In the genomic region with DNA sequence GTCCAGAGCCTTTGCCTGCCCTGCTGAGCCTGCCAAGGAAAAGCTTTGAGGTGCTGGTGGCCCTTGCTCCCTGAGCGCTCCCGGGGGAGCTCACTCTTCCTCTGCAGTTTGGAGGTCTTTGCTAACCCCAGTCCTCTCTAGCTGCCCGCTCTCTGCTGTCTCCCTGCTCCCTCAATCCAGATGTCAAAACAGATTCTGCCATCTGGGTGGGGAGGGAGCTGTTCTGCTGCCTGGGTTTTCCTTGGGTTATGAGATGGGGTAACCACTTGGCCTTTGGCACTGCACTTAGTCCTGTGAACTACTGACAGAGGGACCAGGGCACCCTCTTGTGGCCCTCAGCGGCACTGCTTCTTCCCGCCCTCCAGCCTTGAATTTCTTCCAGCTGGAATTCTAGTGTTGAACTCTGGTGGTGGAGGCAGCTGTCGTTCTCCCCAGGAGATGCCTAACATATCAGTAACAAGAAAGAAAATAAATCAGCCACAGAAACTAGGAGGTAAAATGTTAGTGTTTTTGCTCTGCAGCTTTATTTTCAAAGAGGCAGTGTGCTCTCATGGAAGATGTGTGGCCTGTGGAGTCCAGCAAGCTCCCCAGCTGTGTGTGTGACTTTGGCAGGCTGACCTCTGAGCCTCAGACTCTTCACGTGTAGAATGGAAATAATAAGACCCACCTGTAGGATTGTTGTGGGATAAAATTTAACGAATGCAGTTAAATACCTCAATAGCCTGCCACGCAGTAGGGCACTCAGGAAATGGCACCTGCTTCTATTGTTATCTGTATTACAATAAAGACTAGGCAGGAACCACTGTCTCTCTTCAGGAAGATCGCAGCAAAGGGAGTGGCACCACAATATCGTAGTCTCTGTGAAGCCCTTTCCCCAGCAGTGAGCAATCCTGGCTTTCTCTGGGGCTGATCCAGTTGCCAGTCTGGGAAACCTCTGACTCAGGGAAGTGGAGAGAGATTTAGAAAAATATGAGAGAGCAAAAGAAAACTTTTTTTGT, we compare ENCODE assay signal across 9 cellular contexts. TPM values are rescaled to one million over a fixed set of nuclear protein-coding genes. Genes with fewer than 3 reads are reported as not detected.
DNase-seq lines count a peak whose midpoint lies in the region; ATAC-seq and TF ChIP-seq lines count a peak whose summit lies in the region.
"Had no signal": no experiment of that assay in that cellular context is flagged by ENCODE, and none has a peak within 500 bp of the region (broad histone marks: within the 10 kb centered on the region; RNA-seq: fewer than 3 reads in every experiment).

No MANE protein-coding gene starts in this region.

- H3K4me1 ChIP-seq in left ventricle myocardium inferior, result peaks cover 28% of the 10 kb centered on the region

- peak overlapping the region; percentile 53 for H3K27ac ChIP-seq in angular gyrus (ENCODE audit: low read depth, low read length)
- peak overlapping the region; percentile 20 for H3K27ac ChIP-seq in left ventricle myocardium inferior (replicated peaks)

- DNase-seq in A172 (ENCODE audit: low spot score) (peak; percentile 81), NAMALWA (ENCODE audit: low spot score) (peak; percentile 68), left ventricle myocardium inferior (peak; percentile 81), renal cortical epithelial cell (ENCODE audit: low read depth) (peak; percentile 64)

- no peaks in the 10 kb centered on the region for H3K27me3 ChIP-seq in left ventricle myocardium inferior (ENCODE audit: low read depth)

- peak; percentile 94 for TF ChIP-seq CTCF in GM12874 (IDR thresholded peaks at IDR 0.05; ENCODE audit: insufficient read depth, low read depth, low read length)
- peak; percentile 98 for TF ChIP-seq CTCF in left ventricle myocardium inferior (IDR thresholded peaks at IDR 0.05; ENCODE audit: borderline replicate concordance)

- ATAC-seq in SK-N-SH treated with all-trans-retinoic acid at 6 μM for 48 hours, result peak; percentile 88
- ATAC-seq in GM19455 (IDR thresholded peaks at IDR 0.05; ENCODE audit: unreplicated experiment), result no peak

- intact Hi-C loops in left ventricle myocardium inferior (cut with micrococcal nuclease), result loop anchor here (2.0 kb wide), 1 partner anchor 264 kb away; no protein-coding TSS in a partner anchor

- no peaks in the 10 kb centered on the region for H3K9me3 ChIP-seq in left ventricle myocardium inferior (replicated peaks)

- H3K36me3 ChIP-seq in left ventricle myocardium inferior, result peaks cover 5% of the 10 kb centered on the region

- H3K4me3 ChIP-seq in left ventricle myocardium inferior, result no peak overlapping the region
- H3K4me3 ChIP-seq: skin epidermis had no signal

TF ChIP-seq in SK-N-SH treated with all-trans-retinoic acid at 6 μM for 48 hours, 23 proteins besides CTCF, POLR2A, EP300 and RAD21:
- TF ChIP-seq ZNF70 (CRISPR knock-in tag; IDR thresholded peaks at IDR 0.05), result no peak
- TF ChIP-seq TCF4 (CRISPR knock-in tag; IDR thresholded peaks at IDR 0.05; ENCODE audit: borderline replicate concordance), result no peak
- TF ChIP-seq, protein P1, sequence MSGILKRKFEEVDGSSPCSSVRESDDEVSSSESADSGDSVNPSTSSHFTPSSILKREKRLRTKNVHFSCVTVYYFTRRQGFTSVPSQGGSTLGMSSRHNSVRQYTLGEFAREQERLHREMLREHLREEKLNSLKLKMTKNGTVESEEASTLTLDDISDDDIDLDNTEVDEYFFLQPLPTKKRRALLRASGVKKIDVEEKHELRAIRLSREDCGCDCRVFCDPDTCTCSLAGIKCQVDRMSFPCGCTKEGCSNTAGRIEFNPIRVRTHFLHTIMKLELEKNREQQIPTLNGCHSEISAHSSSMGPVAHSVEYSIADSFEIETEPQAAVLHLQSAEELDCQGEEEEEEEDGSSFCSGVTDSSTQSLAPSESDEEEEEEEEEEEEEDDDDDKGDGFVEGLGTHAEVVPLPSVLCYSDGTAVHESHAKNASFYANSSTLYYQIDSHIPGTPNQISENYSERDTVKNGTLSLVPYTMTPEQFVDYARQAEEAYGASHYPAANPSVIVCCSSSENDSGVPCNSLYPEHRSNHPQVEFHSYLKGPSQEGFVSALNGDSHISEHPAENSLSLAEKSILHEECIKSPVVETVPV (CRISPR knock-in tag; IDR thresholded peaks at IDR 0.05), result no peak
- no peak for TF ChIP-seq OSR1 (CRISPR knock-in tag; IDR thresholded peaks at IDR 0.05)
- TF ChIP-seq ZC3H10 (CRISPR knock-in tag; IDR thresholded peaks at IDR 0.05), result no peak
- no peak for TF ChIP-seq SNAI2 (CRISPR knock-in tag; IDR thresholded peaks at IDR 0.05)
- no peak for TF ChIP-seq CREB5 (CRISPR knock-in tag; IDR thresholded peaks at IDR 0.05; ENCODE audit: low read depth)
- no peak for TF ChIP-seq ESRRG (CRISPR knock-in tag; IDR thresholded peaks at IDR 0.05)
TF ChIP-seq in SK-N-SH treated with all-trans-retinoic acid at 6 μM for 48 hours: peak in this region for 0.

RNA-seq across cellular contexts. Expression of gene ARFGAP2, which starts 23.4 kb away (rescaled TPM):
- total RNA-seq in A172 (2014; rRNA removed; shearing (Covaris generic)), result 106 and 166 TPM in 2 replicates
- total RNA-seq in left ventricle myocardium inferior (47.8 TPM), renal cortical epithelial cell (116 and 242 TPM in 2 replicates)

RNA-seq across cellular contexts. Expression of gene PACSIN3, which starts 33.0 kb away (rescaled TPM):
- 28.7 and 32.2 TPM in 2 replicates for total RNA-seq in A172 (2014; rRNA removed; shearing (Covaris generic))
- total RNA-seq in left ventricle myocardium inferior (198 TPM), renal cortical epithelial cell (29.8 and 44.6 TPM in 2 replicates)
